ENCODE assay signal across 18 cellular contexts in genomic region chr22:49373801-49374226, GRCh38.
"Had no signal": no experiment of that assay in that cellular context is flagged by ENCODE, and none has a peak within 500 bp of the region (broad histone marks: within the 10 kb centered on the region; RNA-seq: fewer than 3 reads in every experiment).

No MANE protein-coding gene starts in this region.

- H3K4me3 Mint-ChIP-seq: activated B cell treated with CpG ODN at 0.5 μM for 24 hours; activated CD4-positive, alpha-beta T cell treated with anti-CD3 and anti-CD28 coated beads, Interleukin-2, amount 10 ng/mL, durations not matched to agents 7 days and 5 days; activated naive CD8-positive, alpha-beta T cell treated with anti-CD3 and anti-CD28 coated beads, Interleukin-2, amount 10 ng/mL, durations not matched to agents 7 days and 5 days; brain; dendritic cell treated with granulocyte-macrophage colony-stimulating factor and Interleukin-4, amounts not matched to agents 40 ng/mL and 50 ng/mL, for 4 days; effector memory CD8-positive, alpha-beta T cell; memory B cell; natural killer cell; stimulated activated naive CD8-positive, alpha-beta T cell treated with anti-CD3 and anti-CD28 coated beads, Interleukin-15, amount 100 ng/mL, for 72 hours had no signal

- H3K9me3 Mint-ChIP-seq: activated B cell treated with CpG ODN at 0.5 μM for 24 hours; activated CD4-positive, alpha-beta T cell treated with anti-CD3 and anti-CD28 coated beads, Interleukin-2, amount 10 ng/mL, durations not matched to agents 7 days and 5 days; activated naive CD8-positive, alpha-beta T cell treated with anti-CD3 and anti-CD28 coated beads, Interleukin-2, amount 10 ng/mL, durations not matched to agents 7 days and 5 days; dendritic cell treated with granulocyte-macrophage colony-stimulating factor and Interleukin-4, amounts not matched to agents 40 ng/mL and 50 ng/mL, for 4 days; effector memory CD8-positive, alpha-beta T cell; natural killer cell; stimulated activated naive CD8-positive, alpha-beta T cell treated with anti-CD3 and anti-CD28 coated beads, Interleukin-15, amount 100 ng/mL, for 72 hours had no signal

- H3K36me3 ChIP-seq: gastrocnemius medialis, right lobe of liver, SJSA1, thoracic aorta had no signal

- DNase-seq: activated B cell treated with CpG ODN at 0.5 μM for 24 hours; activated CD4-positive, alpha-beta T cell treated with anti-CD3 and anti-CD28 coated beads, Interleukin-2, amount 10 ng/mL, durations not matched to agents 7 days and 5 days; activated gamma-delta T cell; activated naive CD8-positive, alpha-beta T cell treated with anti-CD3 and anti-CD28 coated beads, Interleukin-2, amount 10 ng/mL, durations not matched to agents 7 days and 5 days; activated T-cell treated with anti-CD3 and anti-CD28 coated beads, Interleukin-2, amount 50 U/mL, for 48 hours; effector memory CD8-positive, alpha-beta T cell; gastrocnemius medialis; natural killer cell; psoas muscle; right lobe of liver; stimulated activated naive CD8-positive, alpha-beta T cell treated with anti-CD3 and anti-CD28 coated beads, Interleukin-15, amount 100 ng/mL, for 72 hours; SW 1271 had no signal

- ATAC-seq: effector memory CD8-positive, alpha-beta T cell; gastrocnemius medialis; natural killer cell; psoas muscle; right lobe of liver; stimulated activated naive CD8-positive, alpha-beta T cell treated with anti-CD3 and anti-CD28 coated beads, Interleukin-15, amount 100 ng/mL, for 72 hours had no signal

- H3K4me1 ChIP-seq: gastrocnemius medialis, psoas muscle, right lobe of liver, SJSA1 had no signal

- H3K27ac ChIP-seq: gastrocnemius medialis, psoas muscle, right lobe of liver, SJSA1, thoracic aorta had no signal

- H3K27me3 ChIP-seq: right lobe of liver, SJSA1 had no signal

- H3K27ac Mint-ChIP-seq: activated B cell treated with CpG ODN at 0.5 μM for 24 hours; activated CD4-positive, alpha-beta T cell treated with anti-CD3 and anti-CD28 coated beads, Interleukin-2, amount 10 ng/mL, durations not matched to agents 7 days and 5 days; activated naive CD8-positive, alpha-beta T cell treated with anti-CD3 and anti-CD28 coated beads, Interleukin-2, amount 10 ng/mL, durations not matched to agents 7 days and 5 days; brain; dendritic cell treated with granulocyte-macrophage colony-stimulating factor and Interleukin-4, amounts not matched to agents 40 ng/mL and 50 ng/mL, for 4 days; effector memory CD8-positive, alpha-beta T cell; memory B cell; natural killer cell; stimulated activated naive CD8-positive, alpha-beta T cell treated with anti-CD3 and anti-CD28 coated beads, Interleukin-15, amount 100 ng/mL, for 72 hours had no signal

- H3K9me3 ChIP-seq: gastrocnemius medialis, psoas muscle, right lobe of liver, thoracic aorta had no signal

- H3K4me3 ChIP-seq: gastrocnemius medialis, psoas muscle, right lobe of liver, SJSA1, smooth muscle cell, thoracic aorta had no signal

- H3K36me3 Mint-ChIP-seq: activated naive CD8-positive, alpha-beta T cell treated with anti-CD3 and anti-CD28 coated beads, Interleukin-2, amount 10 ng/mL, durations not matched to agents 7 days and 5 days; brain; memory B cell; natural killer cell had no signal

- H3K27me3 Mint-ChIP-seq: activated CD4-positive, alpha-beta T cell treated with anti-CD3 and anti-CD28 coated beads, Interleukin-2, amount 10 ng/mL, durations not matched to agents 7 days and 5 days had no signal

- H3K4me1 Mint-ChIP-seq: activated B cell treated with CpG ODN at 0.5 μM for 24 hours; activated CD4-positive, alpha-beta T cell treated with anti-CD3 and anti-CD28 coated beads, Interleukin-2, amount 10 ng/mL, durations not matched to agents 7 days and 5 days; activated naive CD8-positive, alpha-beta T cell treated with anti-CD3 and anti-CD28 coated beads, Interleukin-2, amount 10 ng/mL, durations not matched to agents 7 days and 5 days had no signal
